Comparison of ENCODE assay signal across 8 cellular contexts in the genomic region with DNA sequence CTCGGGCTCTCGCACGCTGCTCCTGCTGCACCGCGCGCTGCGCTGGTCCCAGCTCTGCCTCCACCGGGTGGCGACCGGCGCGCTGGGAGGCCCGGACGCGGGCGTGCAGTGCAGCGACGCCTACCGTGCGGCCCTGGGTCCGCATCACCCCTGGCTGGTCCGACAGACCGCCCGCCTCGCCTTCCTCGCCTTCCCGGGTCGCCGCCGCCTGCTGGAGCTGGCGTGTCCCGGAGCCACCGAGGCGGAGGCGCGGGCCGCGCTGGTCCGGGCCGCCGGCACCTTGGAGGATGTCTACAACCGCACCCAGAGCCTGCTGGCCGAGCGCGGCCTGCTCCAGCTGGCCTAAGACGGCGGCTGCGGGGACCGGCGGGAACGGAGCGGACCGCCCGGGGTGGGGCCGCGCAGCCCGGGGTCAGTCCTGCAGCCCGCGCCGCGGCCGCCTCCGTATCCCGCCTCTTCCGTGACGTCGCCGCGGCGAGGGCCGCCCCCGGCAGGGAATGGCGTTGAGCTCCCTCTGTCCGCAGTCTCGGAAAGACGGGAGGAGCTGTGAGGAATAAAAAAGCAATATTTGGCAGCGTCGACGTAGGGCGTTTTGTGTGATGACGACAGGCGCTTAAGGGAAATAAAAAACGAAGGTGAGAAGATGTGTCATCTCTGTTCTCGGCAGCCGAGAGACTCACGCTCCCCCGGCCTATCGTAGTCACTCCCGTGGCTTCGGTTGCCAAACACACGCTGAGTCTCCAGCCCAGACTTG. TPM values are rescaled to one million over a fixed set of nuclear protein-coding genes. Genes with fewer than 3 reads are reported as not detected.
DNase-seq lines count a peak whose midpoint lies in the region; ATAC-seq and TF ChIP-seq lines count a peak whose summit lies in the region.

No MANE protein-coding gene starts in this region.

- peaks cover 37 to 40% of the 10 kb centered on the region in 2 donors for H3K4me1 Mint-ChIP-seq in natural killer cell treated with Interleukin-12 subunit alpha and Interleukin-12 subunit beta and Interleukin-15 and Interleukin-18, amount 100 ng/mL, for 72 hours (ENCODE audit: low read depth in 2 of 2)

- no peaks in the 10 kb centered on the region for H3K9me3 Mint-ChIP-seq in natural killer cell treated with Interleukin-12 subunit alpha and Interleukin-12 subunit beta and Interleukin-15 and Interleukin-18, amount 100 ng/mL, for 72 hours

- DNase-seq in DMS 273 (lab: John Stamatoyannopoulos, UW; ENCODE audit: unreplicated experiment) (peak; percentile 86), Peyer's patch (peak; percentile 80 to 94 (median 93)), fibroblast of mammary gland (ENCODE audit: low read depth) (peak; percentile 98)
- DNase-seq in activated T-helper 1 cell treated with anti-CD3 and anti-CD28 coated beads, Interleukin-2, amount 50 U/mL, for 16 hours (ENCODE audit: low read depth in 1 of 2, low spot score in 1 of 2), result peak; percentile 59 to 65
- DNase-seq in natural killer cell treated with Interleukin-12 subunit alpha and Interleukin-12 subunit beta and Interleukin-15 and Interleukin-18, amount 100 ng/mL, for 72 hours (ENCODE audit: low spot score), result peak; percentile 91
- peak; percentile 48 to 76 (median 68) for DNase-seq in stimulated activated naive CD4-positive, alpha-beta T cell (lab: John Stamatoyannopoulos, UW)

- H3K36me3 Mint-ChIP-seq in natural killer cell treated with Interleukin-12 subunit alpha and Interleukin-12 subunit beta and Interleukin-15 and Interleukin-18, amount 100 ng/mL, for 72 hours, result no peaks in the 10 kb centered on the region

- H3K27ac Mint-ChIP-seq in natural killer cell treated with Interleukin-12 subunit alpha and Interleukin-12 subunit beta and Interleukin-15 and Interleukin-18, amount 100 ng/mL, for 72 hours, result peak overlapping the region; percentile 89 to 93

- no peaks in the 10 kb centered on the region for H3K9me3 ChIP-seq in HUES48 (ENCODE audit: control insufficient read depth, insufficient read depth, low read length)
- H3K9me3 ChIP-seq in Peyer's patch, result no peaks in the 10 kb centered on the region

- H3K4me3 ChIP-seq in HUES48 (ENCODE audit: low read depth, low read length) (peak overlapping the region; percentile 60), Peyer's patch (peak overlapping the region; percentile 66 to 78 (median 72)), fibroblast of mammary gland (ENCODE audit: control insufficient read depth, low read depth, low read length) (peak overlapping the region; percentile 60)

- H3K27me3 ChIP-seq in HUES48 (ENCODE audit: control insufficient read depth, insufficient read depth, low read length) (peaks cover 72% of the 10 kb centered on the region), Peyer's patch (no peaks in the 10 kb centered on the region)

- H3K27ac ChIP-seq in HUES48 (ENCODE audit: low read depth, low read length) (peak overlapping the region; percentile 47), Peyer's patch (peak overlapping the region; percentile 88 to 98 (median 92))

- H3K9ac ChIP-seq in HUES48 (ENCODE audit: low read depth, low read length), result peak overlapping the region; percentile 39; the same call in 1 of the 2 replicates

- peaks cover 22% of the 10 kb centered on the region for H3K4me1 ChIP-seq in HUES48 (ENCODE audit: control insufficient read depth, insufficient read depth, low read length)
- H3K4me1 ChIP-seq in Peyer's patch, result peaks cover 0 to 39% (median 7%) of the 10 kb centered on the region in 4 donors

- H3K36me3 ChIP-seq in HUES48 (ENCODE audit: control insufficient read depth, insufficient read depth, low read length), result no peaks in the 10 kb centered on the region
- no peaks in the 10 kb centered on the region for H3K36me3 ChIP-seq in Peyer's patch

- peak overlapping the region; percentile 84 for H3K4me3 Mint-ChIP-seq in natural killer cell treated with Interleukin-12 subunit alpha and Interleukin-12 subunit beta and Interleukin-15 and Interleukin-18, amount 100 ng/mL, for 72 hours

- peaks cover 0 to 14% of the 10 kb centered on the region in 2 donors for H3K27me3 Mint-ChIP-seq in natural killer cell treated with Interleukin-12 subunit alpha and Interleukin-12 subunit beta and Interleukin-15 and Interleukin-18, amount 100 ng/mL, for 72 hours

- peak; percentile 80 to 82 for TF ChIP-seq POLR2A in Peyer's patch (IDR thresholded peaks at IDR 0.05)

- peak; percentile 61 to 99 (median 90) for TF ChIP-seq CTCF in Peyer's patch (IDR thresholded peaks at IDR 0.05)
- no peak for TF ChIP-seq CTCF in fibroblast of mammary gland (conservative IDR thresholded peaks at IDR 0.05; ENCODE audit: control insufficient read depth, insufficient read depth, low read depth, low read length)

- ATAC-seq in GM21367 (IDR thresholded peaks at IDR 0.05; ENCODE audit: unreplicated experiment), result peak; percentile 77
- peak; percentile 92 for ATAC-seq in natural killer cell treated with Interleukin-12 subunit alpha and Interleukin-12 subunit beta and Interleukin-15 and Interleukin-18, amount 100 ng/mL, for 72 hours

RNA-seq across cellular contexts. Expression of gene GLTPD2, which starts 1.4 kb away (rescaled TPM):
- total RNA-seq in Peyer's patch, result 10 to 100 TPM in 2 of 4 donors, 1 to 10 TPM in 1, not detected in 1; 5.4 to 28.2 (median 23.6) TPM
- total RNA-seq in natural killer cell treated with Interleukin-12 subunit alpha and Interleukin-12 subunit beta and Interleukin-15 and Interleukin-18, amount 100 ng/mL, for 72 hours, result under 1 TPM in 1 of 2 donors, not detected in 1; 0.38 TPM

RNA-seq across cellular contexts. Expression of gene VMO1, which starts 4.0 kb away (rescaled TPM):
- total RNA-seq in Peyer's patch, result 1 to 10 TPM in 1 of 4 donors, not detected in 3; 3.8 TPM
- 10 to 100 TPM in 1 of 2 donors, 1 to 10 TPM in 1; 4.5 to 15.4 TPM for total RNA-seq in natural killer cell treated with Interleukin-12 subunit alpha and Interleukin-12 subunit beta and Interleukin-15 and Interleukin-18, amount 100 ng/mL, for 72 hours

RNA-seq across cellular contexts. Expression of gene PSMB6, which starts 5.8 kb away (rescaled TPM):
- 100 to 1,000 TPM in 2 of 4 donors, 10 to 100 TPM in 2; 51.4 to 155 (median 107) TPM for total RNA-seq in Peyer's patch
- 100 to 1,000 TPM; 145 to 174 TPM for total RNA-seq in natural killer cell treated with Interleukin-12 subunit alpha and Interleukin-12 subunit beta and Interleukin-15 and Interleukin-18, amount 100 ng/mL, for 72 hours

RNA-seq across cellular contexts. Expression of gene PLD2, which starts 16.8 kb away (rescaled TPM):
- total RNA-seq in Peyer's patch, result 10 to 100 TPM; 14.4 to 33.8 (median 26.6) TPM
- total RNA-seq in natural killer cell treated with Interleukin-12 subunit alpha and Interleukin-12 subunit beta and Interleukin-15 and Interleukin-18, amount 100 ng/mL, for 72 hours, result 10 to 100 TPM; 38.4 to 46.9 TPM

Comparison
In these comparisons a context has a peak if more than half of its experiments do, and no peak if none do; other contexts are left out.
1. Peak in every context shown above with its lines: DNase-seq, ATAC-seq, H3K4me3 ChIP-seq and H3K27ac ChIP-seq.